Comparison of ENCODE assay signal across 10 cellular contexts in the genomic region with DNA sequence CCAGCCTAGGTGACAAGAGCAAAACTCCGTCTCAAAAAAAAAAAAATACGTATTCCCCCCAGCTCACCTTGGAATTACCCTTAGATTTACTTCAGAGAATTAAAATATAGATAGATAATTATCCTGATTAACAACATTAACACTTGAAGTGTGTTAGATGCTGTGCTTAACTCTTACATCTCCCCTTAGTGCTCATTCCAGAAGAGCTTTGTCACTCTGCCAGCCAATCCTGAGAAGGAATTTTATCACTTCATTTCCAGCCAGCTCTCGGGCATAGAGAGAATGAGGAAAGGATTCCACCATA. TPM values are rescaled to one million over a fixed set of nuclear protein-coding genes. Genes with fewer than 3 reads are reported as not detected.
DNase-seq lines count a peak whose midpoint lies in the region; ATAC-seq, FAIRE-seq and TF ChIP-seq lines count a peak whose summit lies in the region.
"Had no signal": no experiment of that assay in that cellular context is flagged by ENCODE, and none has a peak within 500 bp of the region (broad histone marks: within the 10 kb centered on the region; RNA-seq: fewer than 3 reads in every experiment).

No MANE protein-coding gene starts in this region.

- no peaks in the 10 kb centered on the region for H3K9me3 Mint-ChIP-seq in activated CD4-positive, alpha-beta memory T cell treated with anti-CD3 and anti-CD28 coated beads for 36 hours
- no peaks in the 10 kb centered on the region for H3K9me3 Mint-ChIP-seq in activated CD4-positive, alpha-beta memory T cell treated with anti-CD3 and anti-CD28 coated beads, Interleukin-2, amount 10 ng/mL, durations not matched to agents 7 days and 5 days
- H3K9me3 Mint-ChIP-seq in astrocyte (ENCODE audit: unreplicated experiment): no peaks in the 10 kb centered on the region

- H3K9ac ChIP-seq in astrocyte (ENCODE audit: low read length): peak overlapping the region; percentile 94

- POLR2A ChIA-PET in activated CD4-positive, alpha-beta memory T cell treated with anti-CD3 and anti-CD28 coated beads for 36 hours (lab: Charles Lee): interaction anchor here (3.1 kb wide), 1 partner anchor 11 kb away, joined by 15 read pairs; the partner anchor contains the start of gene PYGO2
- POLR2A ChIA-PET in activated CD4-positive, alpha-beta memory T cell treated with anti-CD3 and anti-CD28 coated beads, Interleukin-2, amount 10 ng/mL, durations not matched to agents 7 days and 5 days (lab: Charles Lee): interaction anchor here (0.9 to 3.9 kb wide), 5 partner anchors 8 to 44 kb away, joined by 4 to 34 read pairs (median 10); partner anchors contain the start of genes FLAD1, PBXIP1 and PYGO2

- H3K36me3 ChIP-seq in astrocyte (ENCODE audit: insufficient read depth, low read length) (peaks cover 12% of the 10 kb centered on the region), left lung (peaks cover 0 to 21% of the 10 kb centered on the region in 2 donors), thoracic aorta (peaks cover 4% of the 10 kb centered on the region)

- no peak overlapping the region for H3K4me3 Mint-ChIP-seq in activated CD4-positive, alpha-beta memory T cell treated with anti-CD3 and anti-CD28 coated beads for 36 hours
- no peak overlapping the region for H3K4me3 Mint-ChIP-seq in activated CD4-positive, alpha-beta memory T cell treated with anti-CD3 and anti-CD28 coated beads, Interleukin-2, amount 10 ng/mL, durations not matched to agents 7 days and 5 days
- H3K4me3 Mint-ChIP-seq in astrocyte (ENCODE audit: unreplicated experiment): no peak overlapping the region

- CTCF ChIA-PET in activated CD4-positive, alpha-beta memory T cell treated with anti-CD3 and anti-CD28 coated beads for 36 hours (lab: Charles Lee): interaction anchor here (0.7 to 12.9 kb wide), 5 partner anchors 11 to 201 kb away, joined by 3 to 80 read pairs (median 3); partner anchors contain the start of genes KRTCAP2 and PYGO2
- CTCF ChIA-PET in activated CD4-positive, alpha-beta memory T cell treated with anti-CD3 and anti-CD28 coated beads, Interleukin-2, amount 10 ng/mL, durations not matched to agents 7 days and 5 days (lab: Charles Lee): interaction anchor here (0.6 to 6.4 kb wide), 10 partner anchors 9 to 413 kb away, joined by 3 to 40 read pairs (median 7); partner anchors contain the start of genes ADAM15, FLAD1, PBXIP1 and PYGO2

- H3K27ac Mint-ChIP-seq in activated CD4-positive, alpha-beta memory T cell treated with anti-CD3 and anti-CD28 coated beads for 36 hours: peak overlapping the region; percentile 62
- no peak overlapping the region for H3K27ac Mint-ChIP-seq in activated CD4-positive, alpha-beta memory T cell treated with anti-CD3 and anti-CD28 coated beads, Interleukin-2, amount 10 ng/mL, durations not matched to agents 7 days and 5 days
- H3K27ac Mint-ChIP-seq in astrocyte (ENCODE audit: unreplicated experiment): no peak overlapping the region

- intact Hi-C loops in activated CD4-positive, alpha-beta memory T cell treated with anti-CD3 and anti-CD28 coated beads for 36 hours (cut with micrococcal nuclease): no loop called here
- intact Hi-C loops in left lung (cut with DNase I): no loop called here

- no peaks in the 10 kb centered on the region for H3K27me3 Mint-ChIP-seq in activated CD4-positive, alpha-beta memory T cell treated with anti-CD3 and anti-CD28 coated beads for 36 hours
- no peaks in the 10 kb centered on the region for H3K27me3 Mint-ChIP-seq in activated CD4-positive, alpha-beta memory T cell treated with anti-CD3 and anti-CD28 coated beads, Interleukin-2, amount 10 ng/mL, durations not matched to agents 7 days and 5 days
- H3K27me3 Mint-ChIP-seq in astrocyte (ENCODE audit: low read depth, unreplicated experiment): no peaks in the 10 kb centered on the region

- FAIRE-seq in astrocyte (lab: Jason Lieb, UNC): no peak

- DNase-seq in activated CD4-positive, alpha-beta memory T cell treated with anti-CD3 and anti-CD28 coated beads for 36 hours: no peak
- no peak for DNase-seq in activated CD4-positive, alpha-beta memory T cell treated with anti-CD3 and anti-CD28 coated beads, Interleukin-2, amount 10 ng/mL, durations not matched to agents 7 days and 5 days
- no peak for DNase-seq in astrocyte (ENCODE audit: low read depth)
- no peak for DNase-seq in left lung
- DNase-seq in thoracic aorta (ENCODE audit: low spot score): no peak
- DNase-seq in activated T-cell treated with anti-CD3 and anti-CD28 coated beads, Interleukin-2, amount 50 U/mL, for 1 hour: no peak
- no peak for DNase-seq in NCI-H510A treated with DMSO at 0.1 percent for 48 hours (lab: John Stamatoyannopoulos, UW)
- no peak for DNase-seq in NCI-H146 treated with DMSO at 0.1 percent for 48 hours (lab: John Stamatoyannopoulos, UW; ENCODE audit: unreplicated experiment)
- DNase-seq: AML-193; stimulated activated naive CD8-positive, alpha-beta T cell treated with anti-CD3 and anti-CD28 coated beads, Interleukin-15, Interleukin-2, amounts not matched to agents 100 U/mL and 50 U/mL, for 24 hours had no signal

- H3K4me3 ChIP-seq in astrocyte (ENCODE audit: insufficient read depth, low read depth, low read length) (peak overlapping the region; percentile 88), left lung (peak overlapping the region in 1 of 2 donors; percentile 68), thoracic aorta (peak overlapping the region; percentile 83)

- no peak for ATAC-seq in left lung
- ATAC-seq in thoracic aorta (ENCODE audit: insufficient number of reproducible peaks, low FRiP score, low read depth): no peak
- ATAC-seq: stimulated activated naive CD8-positive, alpha-beta T cell treated with anti-CD3 and anti-CD28 coated beads, Interleukin-15, Interleukin-2, amounts not matched to agents 100 U/mL and 50 U/mL, for 24 hours had no signal

- no peaks in the 10 kb centered on the region for H3K27me3 ChIP-seq in astrocyte (ENCODE audit: insufficient read depth, low read length)
- no peaks in the 10 kb centered on the region for H3K27me3 ChIP-seq in left lung
- no peaks in the 10 kb centered on the region for H3K27me3 ChIP-seq in thoracic aorta (replicated peaks; ENCODE audit: insufficient read depth)

- H2AFZ ChIP-seq in astrocyte (ENCODE audit: low read depth, low read length): no peak overlapping the region

- H3K4me2 ChIP-seq in astrocyte (ENCODE audit: low read length): peak overlapping the region; percentile 94

- H3K4me1 Mint-ChIP-seq in activated CD4-positive, alpha-beta memory T cell treated with anti-CD3 and anti-CD28 coated beads for 36 hours (ENCODE audit: low read depth): peaks cover 31% of the 10 kb centered on the region
- peaks cover 51% of the 10 kb centered on the region for H3K4me1 Mint-ChIP-seq in activated CD4-positive, alpha-beta memory T cell treated with anti-CD3 and anti-CD28 coated beads, Interleukin-2, amount 10 ng/mL, durations not matched to agents 7 days and 5 days
- peaks cover 28% of the 10 kb centered on the region for H3K4me1 Mint-ChIP-seq in astrocyte (ENCODE audit: low read depth, unreplicated experiment)

- peaks cover 67% of the 10 kb centered on the region for H3K79me2 ChIP-seq in astrocyte (ENCODE audit: insufficient read depth, low read length)

- TF ChIP-seq CTCF in astrocyte (IDR thresholded peaks at IDR 0.05; ENCODE audit: insufficient read depth, low read depth, low read length) (no peak), left lung (IDR thresholded peaks at IDR 0.05) (no peak), thoracic aorta (IDR thresholded peaks at IDR 0.05) (no peak)

- H3K36me3 Mint-ChIP-seq in activated CD4-positive, alpha-beta memory T cell treated with anti-CD3 and anti-CD28 coated beads for 36 hours: peaks cover 7% of the 10 kb centered on the region
- H3K36me3 Mint-ChIP-seq in activated CD4-positive, alpha-beta memory T cell treated with anti-CD3 and anti-CD28 coated beads, Interleukin-2, amount 10 ng/mL, durations not matched to agents 7 days and 5 days (ENCODE audit: low read depth): peaks cover 39% of the 10 kb centered on the region
- peaks cover 3% of the 10 kb centered on the region for H3K36me3 Mint-ChIP-seq in astrocyte (ENCODE audit: low read depth, unreplicated experiment)

- peaks cover 33% of the 10 kb centered on the region for H4K20me1 ChIP-seq in astrocyte (ENCODE audit: insufficient read depth, low read length)

- H3K27ac ChIP-seq in astrocyte (ENCODE audit: low read depth, low read length): peak overlapping the region; percentile 99
- peak overlapping the region; percentile 98 to 99 for H3K27ac ChIP-seq in left lung
- H3K27ac ChIP-seq in thoracic aorta: peak overlapping the region; percentile 98 to 99

- H3K4me1 ChIP-seq in astrocyte (ENCODE audit: insufficient read depth, low read length): peaks cover 47% of the 10 kb centered on the region
- H3K4me1 ChIP-seq in left lung: peaks cover 49 to 69% of the 10 kb centered on the region in 2 donors
- peaks cover 36 to 59% of the 10 kb centered on the region in 2 donors for H3K4me1 ChIP-seq in thoracic aorta (ENCODE audit: control insufficient read depth in 1 of 2, low read depth in 2 of 2)

- no peaks in the 10 kb centered on the region for H3K9me3 ChIP-seq in astrocyte (ENCODE audit: insufficient read depth, low read depth, low read length)
- H3K9me3 ChIP-seq in left lung: no peaks in the 10 kb centered on the region
- H3K9me3 ChIP-seq in thoracic aorta: no peaks in the 10 kb centered on the region

RNA-seq across cellular contexts. Expression of gene SHC1, which starts 1.6 kb away (rescaled TPM):
- total RNA-seq in activated CD4-positive, alpha-beta memory T cell treated with anti-CD3 and anti-CD28 coated beads for 36 hours: 10 to 100 TPM; 43.4 to 46.5 TPM
- 10 to 100 TPM; 80.7 to 80.8 TPM for total RNA-seq in activated CD4-positive, alpha-beta memory T cell treated with anti-CD3 and anti-CD28 coated beads, Interleukin-2, amount 10 ng/mL, durations not matched to agents 7 days and 5 days
- total RNA-seq in astrocyte (391 and 397 TPM in 2 replicates), left lung (100 to 1,000 TPM; 134 to 144 TPM), thoracic aorta (100 to 1,000 TPM; 129 to 174 TPM)

RNA-seq across cellular contexts. Expression of gene CKS1B, which starts 2.3 kb away (rescaled TPM):
- 100 to 1,000 TPM; 197 to 205 TPM for total RNA-seq in activated CD4-positive, alpha-beta memory T cell treated with anti-CD3 and anti-CD28 coated beads for 36 hours
- total RNA-seq in activated CD4-positive, alpha-beta memory T cell treated with anti-CD3 and anti-CD28 coated beads, Interleukin-2, amount 10 ng/mL, durations not matched to agents 7 days and 5 days: 100 to 1,000 TPM; 151 to 162 TPM
- total RNA-seq in astrocyte (36.5 and 37.9 TPM in 2 replicates), left lung (10 to 100 TPM; 29.7 to 40.8 TPM), thoracic aorta (10 to 100 TPM; 13.5 to 23.7 TPM)

RNA-seq across cellular contexts. Expression of gene PYGO2, which starts 10.6 kb away (rescaled TPM):
- total RNA-seq in activated CD4-positive, alpha-beta memory T cell treated with anti-CD3 and anti-CD28 coated beads for 36 hours: 10 to 100 TPM; 31.5 to 32.4 TPM
- total RNA-seq in activated CD4-positive, alpha-beta memory T cell treated with anti-CD3 and anti-CD28 coated beads, Interleukin-2, amount 10 ng/mL, durations not matched to agents 7 days and 5 days: 10 to 100 TPM; 48.7 to 49.7 TPM
- total RNA-seq in astrocyte: 20.0 and 21.8 TPM in 2 replicates
- total RNA-seq in left lung: 10 to 100 TPM; 26.6 to 30.9 TPM
- total RNA-seq in thoracic aorta: 10 to 100 TPM; 17.8 to 21.4 TPM

RNA-seq across cellular contexts. Expression of gene FLAD1, which starts 11.0 kb away (rescaled TPM):
- 10 to 100 TPM; 45.4 to 49.4 TPM for total RNA-seq in activated CD4-positive, alpha-beta memory T cell treated with anti-CD3 and anti-CD28 coated beads for 36 hours
- 10 to 100 TPM; 34.7 to 35.1 TPM for total RNA-seq in activated CD4-positive, alpha-beta memory T cell treated with anti-CD3 and anti-CD28 coated beads, Interleukin-2, amount 10 ng/mL, durations not matched to agents 7 days and 5 days
- total RNA-seq in astrocyte: 46.6 and 51.5 TPM in 2 replicates
- 10 to 100 TPM; 26.4 to 39.9 TPM for total RNA-seq in left lung
- 10 to 100 TPM; 23.8 to 27.2 TPM for total RNA-seq in thoracic aorta

RNA-seq across cellular contexts. Expression of gene PBXIP1, which starts 16.3 kb away (rescaled TPM):
- 10 to 100 TPM; 55.9 to 57.3 TPM for total RNA-seq in activated CD4-positive, alpha-beta memory T cell treated with anti-CD3 and anti-CD28 coated beads for 36 hours
- 100 to 1,000 TPM; 169 TPM for total RNA-seq in activated CD4-positive, alpha-beta memory T cell treated with anti-CD3 and anti-CD28 coated beads, Interleukin-2, amount 10 ng/mL, durations not matched to agents 7 days and 5 days
- total RNA-seq in astrocyte: 89.2 and 96.4 TPM in 2 replicates
- 10 to 100 TPM; 32.6 to 83.5 TPM for total RNA-seq in left lung
- 100 to 1,000 TPM; 185 to 227 TPM for total RNA-seq in thoracic aorta
